In genomic region chr6:76418657-76419217, GRCh38 we compare ENCODE assay signal across 17 cellular contexts.
DNase-seq lines count a peak whose midpoint lies in the region; ATAC-seq and TF ChIP-seq lines count a peak whose summit lies in the region.
"Had no signal": no experiment of that assay in that cellular context is flagged by ENCODE, and none has a peak within 500 bp of the region (broad histone marks: within the 10 kb centered on the region; RNA-seq: fewer than 3 reads in every experiment).

No MANE protein-coding gene starts in this region.

- no peak overlapping the region for H3K27ac Mint-ChIP-seq in endothelial cell (ENCODE audit: unreplicated experiment)

- DNase-seq in DMS53 (lab: John Stamatoyannopoulos, UW) (peak; percentile 14), DMS53 treated with DMSO at 0.1 percent for 48 hours (lab: John Stamatoyannopoulos, UW; ENCODE audit: unreplicated experiment) (no peak), astrocyte of the hippocampus (ENCODE audit: low read depth, low spot score) (peak; percentile 2), left colon (no peak), EL (no peak), endothelial cell (ENCODE audit: low spot score) (no peak), GM13976 (ENCODE audit: low spot score) (no peak)
- DNase-seq in effector CD8-positive, alpha-beta T cell (lab: John Stamatoyannopoulos, UW): no peak
- DNase-seq: 8988T, GM23248, NCI-H1417 treated with DMSO at 0.1 percent for 48 hours, NCI-H2081, NCI-H510A treated with DMSO at 0.1 percent for 48 hours, Peyer's patch, Right ventricle myocardium superior, SK-N-SH had no signal

- no peaks in the 10 kb centered on the region for H3K4me1 Mint-ChIP-seq in endothelial cell (ENCODE audit: unreplicated experiment)

- H3K36me3 Mint-ChIP-seq in endothelial cell (ENCODE audit: low read depth, unreplicated experiment): no peaks in the 10 kb centered on the region

- H3K27me3 Mint-ChIP-seq in endothelial cell (ENCODE audit: unreplicated experiment): no peaks in the 10 kb centered on the region

- intact Hi-C loops in left colon (cut with DNase I, micrococcal nuclease): no loop called here

- no peak for TF ChIP-seq CTCF in endothelial cell (IDR thresholded peaks at IDR 0.05; ENCODE audit: unreplicated experiment)
- TF ChIP-seq CTCF in GM13976 (IDR thresholded peaks at IDR 0.05; ENCODE audit: borderline replicate concordance, control extremely low read depth, extremely low read depth, insufficient read depth, missing control alignments): no peak

- H3K9me3 Mint-ChIP-seq in endothelial cell (ENCODE audit: unreplicated experiment): no peaks in the 10 kb centered on the region

- peak; percentile 34 for ATAC-seq in left colon
- ATAC-seq: HCT116 had no signal

- in situ Hi-C loops in GM13976 (cut with MboI; ENCODE audit: low sequenced_read_pairs, unreplicated experiment): no loop called here

- no peak overlapping the region for H3K4me3 Mint-ChIP-seq in endothelial cell (ENCODE audit: unreplicated experiment)

Comparison
In these comparisons a context has a peak if more than half of its experiments do, and no peak if none do; other contexts are left out.
1. DNase-seq: peak in DMS53 (single experiment) and astrocyte of the hippocampus (single experiment); none in DMS53 treated with DMSO at 0.1 percent for 48 hours (single experiment), left colon (0 of 2), effector CD8-positive, alpha-beta T cell (single experiment), EL (single experiment), endothelial cell (single experiment) and GM13976 (single experiment).